1 cellular context compared by ENCODE assay signal in the genomic region with DNA sequence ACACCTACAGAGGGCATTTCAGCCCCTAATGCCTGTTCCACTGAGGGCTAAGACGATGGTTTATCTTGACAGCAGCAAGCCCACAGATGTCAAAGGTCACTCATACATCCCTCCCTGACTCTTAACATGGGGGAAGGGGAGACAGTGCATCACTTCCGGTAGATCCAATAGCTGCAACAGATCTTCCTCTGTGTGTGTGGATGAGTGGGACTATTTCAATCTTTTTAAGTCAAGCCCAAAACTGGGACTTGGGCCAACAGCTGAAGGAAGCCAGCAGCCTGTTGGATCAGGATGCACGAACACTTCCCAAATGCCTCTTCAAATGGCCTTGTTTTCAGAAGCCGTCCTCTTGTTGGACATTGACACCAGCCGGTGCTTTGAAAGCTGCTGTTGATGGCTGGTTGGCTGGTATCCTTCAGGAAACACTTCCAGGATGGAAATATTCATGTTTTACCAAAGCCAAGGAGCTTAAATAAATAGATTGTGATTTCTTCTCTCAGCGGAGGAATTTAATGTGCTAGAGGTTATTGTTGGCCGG.
TF ChIP-seq lines count a peak whose summit lies in the region.

No MANE protein-coding gene starts in this region.

TF ChIP-seq in K562, 482 proteins besides CTCF, POLR2A, EP300 and RAD21 (continued from another document and continues in another):
- TF ChIP-seq, protein P1, sequence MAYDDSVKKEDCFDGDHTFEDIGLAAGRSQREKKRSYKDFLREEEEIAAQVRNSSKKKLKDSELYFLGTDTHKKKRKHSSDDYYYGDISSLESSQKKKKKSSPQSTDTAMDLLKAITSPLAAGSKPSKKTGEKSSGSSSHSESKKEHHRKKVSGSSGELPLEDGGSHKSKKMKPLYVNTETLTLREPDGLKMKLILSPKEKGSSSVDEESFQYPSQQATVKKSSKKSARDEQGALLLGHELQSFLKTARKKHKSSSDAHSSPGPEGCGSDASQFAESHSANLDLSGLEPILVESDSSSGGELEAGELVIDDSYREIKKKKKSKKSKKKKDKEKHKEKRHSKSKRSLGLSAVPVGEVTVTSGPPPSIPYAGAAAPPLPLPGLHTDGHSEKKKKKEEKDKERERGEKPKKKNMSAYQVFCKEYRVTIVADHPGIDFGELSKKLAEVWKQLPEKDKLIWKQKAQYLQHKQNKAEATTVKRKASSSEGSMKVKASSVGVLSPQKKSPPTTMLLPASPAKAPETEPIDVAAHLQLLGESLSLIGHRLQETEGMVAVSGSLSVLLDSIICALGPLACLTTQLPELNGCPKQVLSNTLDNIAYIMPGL (CRISPR knock-in tag; IDR thresholded peaks at IDR 0.05) = no peak
- no peak for TF ChIP-seq NRF1 (conservative IDR thresholded peaks at IDR 0.05 in 1 of 2, IDR thresholded peaks at IDR 0.05 in 1 of 2)
- TF ChIP-seq BRD4 (IDR thresholded peaks at IDR 0.05) = no peak
- TF ChIP-seq, protein P2, sequence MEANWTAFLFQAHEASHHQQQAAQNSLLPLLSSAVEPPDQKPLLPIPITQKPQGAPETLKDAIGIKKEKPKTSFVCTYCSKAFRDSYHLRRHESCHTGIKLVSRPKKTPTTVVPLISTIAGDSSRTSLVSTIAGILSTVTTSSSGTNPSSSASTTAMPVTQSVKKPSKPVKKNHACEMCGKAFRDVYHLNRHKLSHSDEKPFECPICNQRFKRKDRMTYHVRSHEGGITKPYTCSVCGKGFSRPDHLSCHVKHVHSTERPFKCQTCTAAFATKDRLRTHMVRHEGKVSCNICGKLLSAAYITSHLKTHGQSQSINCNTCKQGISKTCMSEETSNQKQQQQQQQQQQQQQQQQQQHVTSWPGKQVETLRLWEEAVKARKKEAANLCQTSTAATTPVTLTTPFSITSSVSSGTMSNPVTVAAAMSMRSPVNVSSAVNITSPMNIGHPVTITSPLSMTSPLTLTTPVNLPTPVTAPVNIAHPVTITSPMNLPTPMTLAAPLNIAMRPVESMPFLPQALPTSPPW (CRISPR knock-in tag; IDR thresholded peaks at IDR 0.05) = no peak
- TF ChIP-seq PYGO2 (tag; IDR thresholded peaks at IDR 0.05) = no peak
- TF ChIP-seq DNMT1 (IDR thresholded peaks at IDR 0.05) = no peak
- TF ChIP-seq, protein P3, sequence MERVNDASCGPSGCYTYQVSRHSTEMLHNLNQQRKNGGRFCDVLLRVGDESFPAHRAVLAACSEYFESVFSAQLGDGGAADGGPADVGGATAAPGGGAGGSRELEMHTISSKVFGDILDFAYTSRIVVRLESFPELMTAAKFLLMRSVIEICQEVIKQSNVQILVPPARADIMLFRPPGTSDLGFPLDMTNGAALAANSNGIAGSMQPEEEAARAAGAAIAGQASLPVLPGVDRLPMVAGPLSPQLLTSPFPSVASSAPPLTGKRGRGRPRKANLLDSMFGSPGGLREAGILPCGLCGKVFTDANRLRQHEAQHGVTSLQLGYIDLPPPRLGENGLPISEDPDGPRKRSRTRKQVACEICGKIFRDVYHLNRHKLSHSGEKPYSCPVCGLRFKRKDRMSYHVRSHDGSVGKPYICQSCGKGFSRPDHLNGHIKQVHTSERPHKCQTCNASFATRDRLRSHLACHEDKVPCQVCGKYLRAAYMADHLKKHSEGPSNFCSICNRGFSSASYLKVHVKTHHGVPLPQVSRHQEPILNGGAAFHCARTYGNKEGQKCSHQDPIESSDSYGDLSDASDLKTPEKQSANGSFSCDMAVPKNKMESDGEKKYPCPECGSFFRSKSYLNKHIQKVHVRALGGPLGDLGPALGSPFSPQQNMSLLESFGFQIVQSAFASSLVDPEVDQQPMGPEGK (CRISPR knock-in tag; IDR thresholded peaks at IDR 0.05; ENCODE audit: borderline replicate concordance) = no peak
- TF ChIP-seq, protein P4, sequence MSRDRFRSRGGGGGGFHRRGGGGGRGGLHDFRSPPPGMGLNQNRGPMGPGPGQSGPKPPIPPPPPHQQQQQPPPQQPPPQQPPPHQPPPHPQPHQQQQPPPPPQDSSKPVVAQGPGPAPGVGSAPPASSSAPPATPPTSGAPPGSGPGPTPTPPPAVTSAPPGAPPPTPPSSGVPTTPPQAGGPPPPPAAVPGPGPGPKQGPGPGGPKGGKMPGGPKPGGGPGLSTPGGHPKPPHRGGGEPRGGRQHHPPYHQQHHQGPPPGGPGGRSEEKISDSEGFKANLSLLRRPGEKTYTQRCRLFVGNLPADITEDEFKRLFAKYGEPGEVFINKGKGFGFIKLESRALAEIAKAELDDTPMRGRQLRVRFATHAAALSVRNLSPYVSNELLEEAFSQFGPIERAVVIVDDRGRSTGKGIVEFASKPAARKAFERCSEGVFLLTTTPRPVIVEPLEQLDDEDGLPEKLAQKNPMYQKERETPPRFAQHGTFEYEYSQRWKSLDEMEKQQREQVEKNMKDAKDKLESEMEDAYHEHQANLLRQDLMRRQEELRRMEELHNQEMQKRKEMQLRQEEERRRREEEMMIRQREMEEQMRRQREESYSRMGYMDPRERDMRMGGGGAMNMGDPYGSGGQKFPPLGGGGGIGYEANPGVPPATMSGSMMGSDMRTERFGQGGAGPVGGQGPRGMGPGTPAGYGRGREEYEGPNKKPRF (IDR thresholded peaks at IDR 0.05; ENCODE audit: low read depth, low read length) = no peak
- peak; percentile 37; the same call in 1 of the 2 replicates for TF ChIP-seq GATAD2B (IDR thresholded peaks at IDR 0.05; ENCODE audit: borderline replicate concordance)
- TF ChIP-seq ZNF586 (CRISPR knock-in tag; conservative IDR thresholded peaks at IDR 0.05) = no peak
- no peak for TF ChIP-seq TCF7 (IDR thresholded peaks at IDR 0.05; ENCODE audit: borderline replicate concordance)
- TF ChIP-seq, protein P5, sequence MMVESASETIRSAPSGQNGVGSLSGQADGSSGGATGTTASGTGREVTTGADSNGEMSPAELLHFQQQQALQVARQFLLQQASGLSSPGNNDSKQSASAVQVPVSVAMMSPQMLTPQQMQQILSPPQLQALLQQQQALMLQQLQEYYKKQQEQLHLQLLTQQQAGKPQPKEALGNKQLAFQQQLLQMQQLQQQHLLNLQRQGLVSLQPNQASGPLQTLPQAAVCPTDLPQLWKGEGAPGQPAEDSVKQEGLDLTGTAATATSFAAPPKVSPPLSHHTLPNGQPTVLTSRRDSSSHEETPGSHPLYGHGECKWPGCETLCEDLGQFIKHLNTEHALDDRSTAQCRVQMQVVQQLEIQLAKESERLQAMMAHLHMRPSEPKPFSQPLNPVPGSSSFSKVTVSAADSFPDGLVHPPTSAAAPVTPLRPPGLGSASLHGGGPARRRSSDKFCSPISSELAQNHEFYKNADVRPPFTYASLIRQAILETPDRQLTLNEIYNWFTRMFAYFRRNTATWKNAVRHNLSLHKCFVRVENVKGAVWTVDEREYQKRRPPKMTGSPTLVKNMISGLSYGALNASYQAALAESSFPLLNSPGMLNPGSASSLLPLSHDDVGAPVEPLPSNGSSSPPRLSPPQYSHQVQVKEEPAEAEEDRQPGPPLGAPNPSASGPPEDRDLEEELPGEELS (CRISPR knock-in tag; IDR thresholded peaks at IDR 0.05; ENCODE audit: borderline replicate concordance) = no peak
- no peak for TF ChIP-seq BDP1 (IDR thresholded peaks at IDR 0.05; ENCODE audit: insufficient read depth, insufficient read length)
- 0 out of 2 replicates have a peak, but pooled peaks have one; percentile 28 for TF ChIP-seq ZEB2 (IDR thresholded peaks at IDR 0.05)
- peak; percentile 42; the same call in 1 of the 2 replicates for TF ChIP-seq DPF2 (IDR thresholded peaks at IDR 0.05)
- no peak for TF ChIP-seq NFYB (IDR thresholded peaks at IDR 0.05; ENCODE audit: extremely low read depth, insufficient read length)
- TF ChIP-seq MCM3 (IDR thresholded peaks at IDR 0.05) = no peak
- TF ChIP-seq NR2F6 (CRISPR knock-in tag; IDR thresholded peaks at IDR 0.05) = no peak
- TF ChIP-seq CREM (IDR thresholded peaks at IDR 0.05; ENCODE audit: low read depth) = peak; percentile 89
- TF ChIP-seq ZNF384 (IDR thresholded peaks at IDR 0.05; ENCODE audit: low read depth, low read length) = no peak
- peak; percentile 92; the same call in 1 of the 2 replicates for TF ChIP-seq CC2D1A (IDR thresholded peaks at IDR 0.05)
- peak; percentile 55; the same call in 1 of the 2 replicates for TF ChIP-seq NCOR1 (IDR thresholded peaks at IDR 0.05)
- no peak for TF ChIP-seq MTA2 (IDR thresholded peaks at IDR 0.05; ENCODE audit: low read depth)
- TF ChIP-seq, protein P6, sequence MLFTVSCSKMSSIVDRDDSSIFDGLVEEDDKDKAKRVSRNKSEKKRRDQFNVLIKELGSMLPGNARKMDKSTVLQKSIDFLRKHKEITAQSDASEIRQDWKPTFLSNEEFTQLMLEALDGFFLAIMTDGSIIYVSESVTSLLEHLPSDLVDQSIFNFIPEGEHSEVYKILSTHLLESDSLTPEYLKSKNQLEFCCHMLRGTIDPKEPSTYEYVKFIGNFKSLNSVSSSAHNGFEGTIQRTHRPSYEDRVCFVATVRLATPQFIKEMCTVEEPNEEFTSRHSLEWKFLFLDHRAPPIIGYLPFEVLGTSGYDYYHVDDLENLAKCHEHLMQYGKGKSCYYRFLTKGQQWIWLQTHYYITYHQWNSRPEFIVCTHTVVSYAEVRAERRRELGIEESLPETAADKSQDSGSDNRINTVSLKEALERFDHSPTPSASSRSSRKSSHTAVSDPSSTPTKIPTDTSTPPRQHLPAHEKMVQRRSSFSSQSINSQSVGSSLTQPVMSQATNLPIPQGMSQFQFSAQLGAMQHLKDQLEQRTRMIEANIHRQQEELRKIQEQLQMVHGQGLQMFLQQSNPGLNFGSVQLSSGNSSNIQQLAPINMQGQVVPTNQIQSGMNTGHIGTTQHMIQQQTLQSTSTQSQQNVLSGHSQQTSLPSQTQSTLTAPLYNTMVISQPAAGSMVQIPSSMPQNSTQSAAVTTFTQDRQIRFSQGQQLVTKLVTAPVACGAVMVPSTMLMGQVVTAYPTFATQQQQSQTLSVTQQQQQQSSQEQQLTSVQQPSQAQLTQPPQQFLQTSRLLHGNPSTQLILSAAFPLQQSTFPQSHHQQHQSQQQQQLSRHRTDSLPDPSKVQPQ (CRISPR knock-in tag; IDR thresholded peaks at IDR 0.05; ENCODE audit: borderline replicate concordance) = no peak
- 0 out of 2 replicates have a peak, but pooled peaks have one; percentile 34 for TF ChIP-seq HDAC2 (IDR thresholded peaks at IDR 0.05)
- TF ChIP-seq, protein P7, sequence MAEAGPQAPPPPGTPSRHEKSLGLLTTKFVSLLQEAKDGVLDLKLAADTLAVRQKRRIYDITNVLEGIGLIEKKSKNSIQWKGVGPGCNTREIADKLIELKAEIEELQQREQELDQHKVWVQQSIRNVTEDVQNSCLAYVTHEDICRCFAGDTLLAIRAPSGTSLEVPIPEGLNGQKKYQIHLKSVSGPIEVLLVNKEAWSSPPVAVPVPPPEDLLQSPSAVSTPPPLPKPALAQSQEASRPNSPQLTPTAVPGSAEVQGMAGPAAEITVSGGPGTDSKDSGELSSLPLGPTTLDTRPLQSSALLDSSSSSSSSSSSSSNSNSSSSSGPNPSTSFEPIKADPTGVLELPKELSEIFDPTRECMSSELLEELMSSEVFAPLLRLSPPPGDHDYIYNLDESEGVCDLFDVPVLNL (CRISPR knock-in tag; IDR thresholded peaks at IDR 0.05; ENCODE audit: low read depth) = no peak
- TF ChIP-seq ZBED1 (IDR thresholded peaks at IDR 0.05) = no peak
- TF ChIP-seq CREB1 (IDR thresholded peaks at IDR 0.05) = peak; percentile 39; the same call in 1 of the 2 replicates
- peak; percentile 57; the same call in 1 of the 2 replicates for TF ChIP-seq CREB1 (CRISPR knock-in tag; IDR thresholded peaks at IDR 0.05)
- TF ChIP-seq BCOR (IDR thresholded peaks at IDR 0.05) = no peak
- TF ChIP-seq NFIC (IDR thresholded peaks at IDR 0.05) = peak; percentile 85
- TF ChIP-seq MTA3 (IDR thresholded peaks at IDR 0.05; ENCODE audit: borderline replicate concordance) = peak; percentile 36; the same call in 1 of the 2 replicates
- TF ChIP-seq ZNF561 (CRISPR knock-in tag; conservative IDR thresholded peaks at IDR 0.05) = no peak
- TF ChIP-seq, protein P8, sequence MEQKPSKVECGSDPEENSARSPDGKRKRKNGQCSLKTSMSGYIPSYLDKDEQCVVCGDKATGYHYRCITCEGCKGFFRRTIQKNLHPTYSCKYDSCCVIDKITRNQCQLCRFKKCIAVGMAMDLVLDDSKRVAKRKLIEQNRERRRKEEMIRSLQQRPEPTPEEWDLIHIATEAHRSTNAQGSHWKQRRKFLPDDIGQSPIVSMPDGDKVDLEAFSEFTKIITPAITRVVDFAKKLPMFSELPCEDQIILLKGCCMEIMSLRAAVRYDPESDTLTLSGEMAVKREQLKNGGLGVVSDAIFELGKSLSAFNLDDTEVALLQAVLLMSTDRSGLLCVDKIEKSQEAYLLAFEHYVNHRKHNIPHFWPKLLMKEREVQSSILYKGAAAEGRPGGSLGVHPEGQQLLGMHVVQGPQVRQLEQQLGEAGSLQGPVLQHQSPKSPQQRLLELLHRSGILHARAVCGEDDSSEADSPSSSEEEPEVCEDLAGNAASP (IDR thresholded peaks at IDR 0.05) = no peak
- no peak for TF ChIP-seq ZNF232 (CRISPR knock-in tag; IDR thresholded peaks at IDR 0.05)
- no peak for TF ChIP-seq ZNF253 (CRISPR knock-in tag; conservative IDR thresholded peaks at IDR 0.05)
- no peak for TF ChIP-seq KAT8 (IDR thresholded peaks at IDR 0.05; ENCODE audit: low read depth)
- no peak for TF ChIP-seq HNRNPLL (IDR thresholded peaks at IDR 0.05; ENCODE audit: low read depth, low read length, poor library complexity, severe bottlenecking)
- no peak for TF ChIP-seq SMAD4 (CRISPR knock-in tag; conservative IDR thresholded peaks at IDR 0.05)
- TF ChIP-seq FOXK1 (CRISPR knock-in tag; IDR thresholded peaks at IDR 0.05; ENCODE audit: borderline replicate concordance) = no peak
- no peak for TF ChIP-seq MAFK (IDR thresholded peaks at IDR 0.05; ENCODE audit: low read length)
- no peak for TF ChIP-seq SIRT6 (IDR thresholded peaks at IDR 0.05; ENCODE audit: low read depth, low read length)
- TF ChIP-seq ZBTB1 (CRISPR knock-in tag; IDR thresholded peaks at IDR 0.05; ENCODE audit: borderline replicate concordance, low read depth) = no peak
- TF ChIP-seq PRMT5 (CRISPR knock-in tag; IDR thresholded peaks at IDR 0.05) = no peak
- no peak for TF ChIP-seq ZNF780A (CRISPR knock-in tag; IDR thresholded peaks at IDR 0.05)
- TF ChIP-seq ZNF23 (CRISPR knock-in tag; IDR thresholded peaks at IDR 0.05) = no peak
- no peak for TF ChIP-seq MAZ (CRISPR knock-in tag; conservative IDR thresholded peaks at IDR 0.05 in 1 of 2, IDR thresholded peaks at IDR 0.05 in 1 of 2)
- TF ChIP-seq ZNF764 (CRISPR knock-in tag; IDR thresholded peaks at IDR 0.05; ENCODE audit: low read depth) = no peak
- TF ChIP-seq ZNF589 (CRISPR knock-in tag; IDR thresholded peaks at IDR 0.05; ENCODE audit: low read depth) = no peak
- TF ChIP-seq, protein P9, sequence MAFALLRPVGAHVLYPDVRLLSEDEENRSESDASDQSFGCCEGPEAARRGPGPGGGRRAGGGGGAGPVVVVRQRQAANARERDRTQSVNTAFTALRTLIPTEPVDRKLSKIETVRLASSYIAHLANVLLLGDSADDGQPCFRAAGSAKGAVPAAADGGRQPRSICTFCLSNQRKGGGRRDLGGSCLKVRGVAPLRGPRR (CRISPR knock-in tag; IDR thresholded peaks at IDR 0.05) = no peak
- TF ChIP-seq SIN3B (IDR thresholded peaks at IDR 0.05; ENCODE audit: low read depth) = no peak
- TF ChIP-seq ZNF239 (CRISPR knock-in tag; IDR thresholded peaks at IDR 0.05) = no peak
